1 cellular context compared by ENCODE assay signal in genomic region chr7:22724861-22725260, GRCh38.
TF ChIP-seq lines count a peak whose summit lies in the region.

No MANE protein-coding gene starts in this region.

TF ChIP-seq in IMR-90, 13 proteins besides CTCF, POLR2A, EP300 and RAD21:
- no peak for TF ChIP-seq CHD1 (IDR thresholded peaks at IDR 0.05; ENCODE audit: low read depth, low read length)
- TF ChIP-seq MXI1 (IDR thresholded peaks at IDR 0.05; ENCODE audit: borderline replicate concordance, low read depth, low read length), result no peak
- no peak for TF ChIP-seq MAFK (IDR thresholded peaks at IDR 0.05; ENCODE audit: low read depth, low read length)
- TF ChIP-seq MAZ (IDR thresholded peaks at IDR 0.05; ENCODE audit: borderline replicate concordance, low read depth, low read length), result no peak
- TF ChIP-seq ELK1 (IDR thresholded peaks at IDR 0.05; ENCODE audit: borderline replicate concordance, low read depth, low read length), result no peak
- no peak for TF ChIP-seq SMC3 (IDR thresholded peaks at IDR 0.05; ENCODE audit: low read depth, low read length)
- TF ChIP-seq FOS (IDR thresholded peaks at IDR 0.05; ENCODE audit: low read depth, low read length), result no peak
- no peak for TF ChIP-seq CEBPB (IDR thresholded peaks at IDR 0.05; ENCODE audit: low read depth, low read length)
- TF ChIP-seq RFX5 (IDR thresholded peaks at IDR 0.05; ENCODE audit: low read depth, low read length), result no peak
- TF ChIP-seq RCOR1 (IDR thresholded peaks at IDR 0.05; ENCODE audit: insufficient replicate concordance, low read length), result no peak
TF ChIP-seq in IMR-90: peak in this region for 0.
